In the genomic region with DNA sequence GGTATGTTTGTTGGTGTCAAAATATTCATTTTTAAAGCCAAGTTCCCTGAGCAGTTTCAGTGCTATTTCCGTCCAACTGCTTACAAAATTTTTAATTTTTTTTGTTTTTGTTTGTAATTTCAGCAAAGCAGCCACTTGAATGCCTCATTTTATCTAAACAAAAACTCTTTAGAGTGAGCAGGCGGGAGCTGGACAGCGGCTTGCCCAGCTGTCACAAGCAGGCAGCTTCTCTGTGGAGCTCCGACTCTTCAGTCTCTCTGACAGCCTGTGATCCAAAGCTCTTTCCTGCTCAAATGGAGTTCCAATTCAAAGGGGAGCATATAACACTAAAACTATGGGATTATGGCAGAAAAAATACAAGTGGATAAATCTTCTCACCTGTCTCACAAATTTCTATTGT, we compare ENCODE assay signal across 30 cellular contexts.
"Had no signal": no experiment of that assay in that cellular context is flagged by ENCODE, and none has a peak within 500 bp of the region (broad histone marks: within the 10 kb centered on the region; RNA-seq: fewer than 3 reads in every experiment).

No MANE protein-coding gene starts in this region.

- H3K27ac Mint-ChIP-seq: activated naive CD8-positive, alpha-beta T cell; mesothelial cell of epicardium; naive thymus-derived CD4-positive, alpha-beta T cell; T-helper 17 cell had no signal

- H3K4me1 Mint-ChIP-seq: central memory CD8-positive, alpha-beta T cell; naive thymus-derived CD4-positive, alpha-beta T cell; T-helper 17 cell had no signal

- DNase-seq: activated CD4-positive, alpha-beta T cell treated with anti-CD3 and anti-CD28 coated beads for 48 hours; activated CD4-positive, alpha-beta T cell treated with anti-CD3 and anti-CD28 coated beads, Interleukin-2, amount 50 U/mL, for 48 hours; activated CD8-positive, alpha-beta memory T cell treated with anti-CD3 and anti-CD28 coated beads for 24 hours; activated effector memory CD4-positive, alpha-beta T cell treated with Interleukin-2 at 50 U/mL for 16 hours; activated naive CD4-positive, alpha-beta T cell treated with Interleukin-2 at 50 U/mL for 16 hours; dermis blood vessel endothelial cell; effector CD8-positive, alpha-beta T cell; esophagus squamous epithelium; foreskin melanocyte; glutamatergic neuron; kidney; left colon; mammary epithelial cell; naive thymus-derived CD4-positive, alpha-beta T cell; occipital lobe; right cardiac atrium; stimulated activated CD4-positive, alpha-beta T cell treated with anti-CD3 and anti-CD28 coated beads, Interleukin-15, amount 100 ng/mL, for 24 hours; stimulated activated naive CD4-positive, alpha-beta T cell treated with Interleukin-2 at 50 U/mL for 16 hours; T-helper 17 cell; T1000; testis; trophoblast cell; uterus; WERI-Rb-1 had no signal

- H3K4me3 Mint-ChIP-seq: activated naive CD8-positive, alpha-beta T cell; central memory CD8-positive, alpha-beta T cell; mesothelial cell of epicardium; naive thymus-derived CD4-positive, alpha-beta T cell; neural crest cell; T-helper 17 cell had no signal

- H3K27me3 Mint-ChIP-seq: activated naive CD8-positive, alpha-beta T cell; central memory CD8-positive, alpha-beta T cell; naive thymus-derived CD4-positive, alpha-beta T cell; T-helper 17 cell had no signal

- H3K36me3 Mint-ChIP-seq: activated naive CD8-positive, alpha-beta T cell; mesothelial cell of epicardium; naive thymus-derived CD4-positive, alpha-beta T cell had no signal

- FAIRE-seq: bronchial epithelial cell, endometrium, kidney had no signal

- H3K9me3 Mint-ChIP-seq: mesothelial cell of epicardium, neural crest cell had no signal
